ENCODE assay signal across 7 cellular contexts in the genomic region with DNA sequence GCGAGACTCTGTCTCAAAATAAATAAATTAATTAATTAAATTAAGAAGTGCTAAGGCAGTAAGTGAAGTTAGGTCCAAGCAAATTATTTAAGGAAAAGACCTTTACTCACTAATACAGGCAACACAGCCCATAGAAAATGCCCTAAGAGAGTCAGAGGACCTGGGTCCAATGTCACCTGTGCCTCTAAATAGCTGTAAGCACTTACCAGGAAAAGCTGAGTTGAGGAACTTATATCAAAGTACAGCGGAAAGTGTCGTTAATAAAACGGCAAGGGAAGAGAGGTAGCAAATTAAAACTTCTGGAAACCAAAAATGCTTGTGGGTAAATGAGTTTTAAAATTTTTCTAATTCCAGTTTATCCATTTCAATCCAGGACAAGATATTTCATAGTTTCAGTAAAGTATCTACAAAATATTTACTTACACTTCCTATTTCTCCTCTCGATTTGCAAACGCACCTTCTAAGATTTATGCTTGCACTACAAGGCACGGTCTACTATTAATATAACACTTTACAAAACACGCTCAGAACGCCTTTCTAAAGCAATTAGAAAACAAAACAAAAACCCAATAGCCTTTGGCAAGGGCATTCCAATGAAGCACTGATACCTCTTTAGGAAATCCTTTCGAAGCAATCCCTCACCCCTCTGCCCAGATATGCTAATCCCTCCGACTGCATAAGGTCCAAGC. TPM values are rescaled to one million over a fixed set of nuclear protein-coding genes. Genes with fewer than 3 reads are reported as not detected.
DNase-seq lines count a peak whose midpoint lies in the region; ATAC-seq, FAIRE-seq and TF ChIP-seq lines count a peak whose summit lies in the region.

No MANE protein-coding gene starts in this region.

- no peak overlapping the region for H2AK5ac ChIP-seq in H1 (ENCODE audit: low read depth, low read length)

- H3K36me3 ChIP-seq in NT2/D1 (ENCODE audit: insufficient read depth, insufficient read length, low read length) (no peaks in the 10 kb centered on the region), H1 (ENCODE audit: control insufficient read depth in 2 of 4, insufficient read depth in 4 of 4, low read length in 3 of 4) (peaks cover 0 to 4% (median 0%) of the 10 kb centered on the region in 4 experiments; a peak in 1 of 8 replicates)

- no peaks in the 10 kb centered on the region for H3K27me3 Mint-ChIP-seq in neural crest cell (ENCODE audit: low read depth)

- H2BK20ac ChIP-seq in H1 (ENCODE audit: low read length) = no peak overlapping the region

- peak overlapping the region; percentile 71 to 78 for H3K4me2 ChIP-seq in H1 (ENCODE audit: insufficient read depth in 1 of 2, low read depth in 2 of 2, low read length in 2 of 2)

- peak overlapping the region; percentile 78 for H3K4ac ChIP-seq in H1 (replicated peaks; ENCODE audit: insufficient read length, low read depth, low read length)

- H3K36me3 Mint-ChIP-seq in neural crest cell (ENCODE audit: low read depth) = no peaks in the 10 kb centered on the region

- H2BK15ac ChIP-seq in H1 (ENCODE audit: low read length) = peak overlapping the region; percentile 88; the same call in 1 of the 2 replicates

- H3K4me1 ChIP-seq in NT2/D1 (ENCODE audit: insufficient read depth, insufficient read length) (no peaks in the 10 kb centered on the region), H1 (replicated peaks in 1 of 4; ENCODE audit: control insufficient read depth in 3 of 4, insufficient read depth in 4 of 4, low read length in 3 of 4) (peaks cover 2 to 5% (median 3%) of the 10 kb centered on the region in 4 experiments; a peak in 3 of 7 replicates)

- no peak overlapping the region for H4K5ac ChIP-seq in H1 (ENCODE audit: insufficient read length, low read depth, low read length)

- no peak for TF ChIP-seq POLR2A in H1 (IDR thresholded peaks at IDR 0.05; ENCODE audit: control extremely low read depth in 1 of 2, low read depth in 2 of 2, low read length in 2 of 2)

- H3K27me3 ChIP-seq in NT2/D1 (ENCODE audit: insufficient read depth, insufficient read length) (no peaks in the 10 kb centered on the region), H1 (replicated peaks in 1 of 4; ENCODE audit: control insufficient read depth in 3 of 4, extremely low read depth in 1 of 4, insufficient read depth in 3 of 4, low read length in 3 of 4) (no peaks in the 10 kb centered on the region)

- no peak for TF ChIP-seq EP300 in H1 (IDR thresholded peaks at IDR 0.05; ENCODE audit: borderline replicate concordance in 1 of 2, low read depth in 2 of 2, low read length in 2 of 2)

- H3K79me1 ChIP-seq in H1 (ENCODE audit: low read depth, low read length) = peaks cover 7% of the 10 kb centered on the region

- H3K4me3 Mint-ChIP-seq in neural crest cell = peak overlapping the region; percentile 89

- H3K9ac ChIP-seq in NT2/D1 (ENCODE audit: insufficient read length, low read depth) = peak overlapping the region; percentile 72
- peak overlapping the region in 3 of 4 experiments; percentile 88 to 90 (median 90); a peak in 6 of 7 replicates for H3K9ac ChIP-seq in H1 (replicated peaks in 1 of 4; ENCODE audit: extremely low read depth in 1 of 4, low read depth in 3 of 4, low read length in 3 of 4)

- peak overlapping the region; percentile 56; the same call in 1 of the 2 replicates for H2AFZ ChIP-seq in H1 (ENCODE audit: low read length)

- WGBS in H1 (ENCODE audit: extremely low coverage in 1 of 2, insufficient coverage in 1 of 2, insufficient read length in 1 of 2, insufficient replicate concordance in 2 of 2, low coverage in 1 of 2, low lambda C conversion rate in 2 of 2, missing lambda C conversion rate in 1 of 2), 2 experiments = 30% methylated on average over 11 of the region's 11 CpGs; no CpG with 5 or more reads in 1 of the 2 experiments

- no peak for TF ChIP-seq RAD21 in H1 (IDR thresholded peaks at IDR 0.05 in 1 of 2, conservative IDR thresholded peaks at IDR 0.05 in 1 of 2; ENCODE audit: low read depth in 2 of 2, low read length in 2 of 2)

- H3K79me2 ChIP-seq in H1 (ENCODE audit: control insufficient read depth in 1 of 2, insufficient read depth in 2 of 2, low read length in 2 of 2) = peaks cover 0 to 34% of the 10 kb centered on the region in 2 experiments; a peak in 2 of 4 replicates

- H3K27ac Mint-ChIP-seq in neural crest cell (ENCODE audit: unreplicated experiment) = peak overlapping the region; percentile 85

- H4K20me1 ChIP-seq in H1 (replicated peaks in 1 of 2; ENCODE audit: control insufficient read depth in 1 of 2, insufficient read depth in 2 of 2, low read length in 2 of 2) = peaks cover 0 to 6% of the 10 kb centered on the region in 2 experiments

- H3K27ac ChIP-seq in H1 (ENCODE audit: low read depth, low read length) = peak overlapping the region; percentile 60; the same call in 1 of the 2 replicates

- no peak for FAIRE-seq in H1 (lab: Jason Lieb, UNC)

- no peak overlapping the region for H4K91ac ChIP-seq in H1 (replicated peaks; ENCODE audit: insufficient read length, low read length)

- no peak overlapping the region for H2BK120ac ChIP-seq in H1 (replicated peaks; ENCODE audit: low read depth, low read length)

- H3K56ac ChIP-seq in H1 (replicated peaks; ENCODE audit: insufficient read length, low read depth, low read length) = peak overlapping the region; percentile 69

- CTCF ChIA-PET in H1 (lab: Charles Lee; ENCODE audit: partially characterized antibody) = interaction anchor here (0.7 to 3.3 kb wide), 10 partner anchors 8 to 556 kb away, joined by 3 to 18 read pairs (median 5); no protein-coding TSS in a partner anchor

- H3K14ac ChIP-seq in H1 (ENCODE audit: insufficient read length) = peak overlapping the region; percentile 81

- peak overlapping the region; percentile 55 for H3K4me3 ChIP-seq in NT2/D1 (ENCODE audit: insufficient read length, low read depth)
- H3K4me3 ChIP-seq in H1 (ENCODE audit: extremely low read depth in 1 of 4, insufficient read depth in 2 of 4, low read depth in 3 of 4, low read length in 4 of 4) = peak overlapping the region; percentile 62 to 92 (median 90)

- 0 out of 2 replicates have a peak overlapping the region, but pooled peaks have one; percentile 60 for H2BK5ac ChIP-seq in H1 (ENCODE audit: low read depth, low read length)

- H3K4me1 Mint-ChIP-seq in neural crest cell = peaks cover 33% of the 10 kb centered on the region

- POLR2A ChIA-PET in H1 (lab: Charles Lee; ENCODE audit: partially characterized antibody) = interaction anchor here (0.7 to 2.0 kb wide), 4 partner anchors 12 to 255 kb away, joined by 3 to 11 read pairs (median 6); partner anchors contain the start of gene SUGT1

- H3K23me2 ChIP-seq in H1 (ENCODE audit: low read depth, low read length) = peaks cover 4% of the 10 kb centered on the region; the same call in 1 of the 2 replicates

- ATAC-seq in GM21576 (IDR thresholded peaks at IDR 0.05; ENCODE audit: unreplicated experiment) = peak; percentile 0

- H3K23ac ChIP-seq in H1 (ENCODE audit: insufficient read length) = no peak overlapping the region

- no peak for DNase-seq in NT2/D1 (ENCODE audit: low read depth, low spot score)
- DNase-seq in H1 (ENCODE audit: low read depth in 1 of 2, low spot score in 2 of 2) = no peak
- DNase-seq in neural crest cell (ENCODE audit: low read depth, low spot score) = no peak
- DNase-seq in OCI-M2 (lab: John Stamatoyannopoulos, UW; ENCODE audit: unreplicated experiment) = no peak
- no peak for DNase-seq in NCI-H2029 (lab: John Stamatoyannopoulos, UW)
- no peak for DNase-seq in NAMALWA (ENCODE audit: low spot score)

- peak overlapping the region; percentile 96; the same call in 1 of the 2 replicates for H4K8ac ChIP-seq in H1 (ENCODE audit: extremely low read depth, insufficient read depth, low read length)

- H3K9me3 ChIP-seq in NT2/D1 (ENCODE audit: insufficient read depth, low read length) (no peaks in the 10 kb centered on the region), H1 (ENCODE audit: insufficient read depth in 2 of 2, low read depth in 1 of 2, low read length in 1 of 2) (no peaks in the 10 kb centered on the region)

- TF ChIP-seq CTCF in H1 (IDR thresholded peaks at IDR 0.05; ENCODE audit: control extremely low read depth in 1 of 3, insufficient read depth in 1 of 3, low read depth in 1 of 3, low read length in 3 of 3) (no peak), neural crest cell (conservative IDR thresholded peaks at IDR 0.05) (no peak)

- H3K18ac ChIP-seq in H1 (ENCODE audit: extremely low read depth, low read length) = peak overlapping the region; percentile 60; the same call in 1 of the 2 replicates

- H2BK12ac ChIP-seq in H1 (ENCODE audit: low read depth, low read length) = no peak overlapping the region

- no peaks in the 10 kb centered on the region for H3K9me3 Mint-ChIP-seq in neural crest cell

RNA-seq across cellular contexts. Expression of gene VPS36, which starts 1.0 kb away (rescaled TPM):
- total RNA-seq in H1 (2021; fragmentation: NEBNext Ultra II Directional; extraction: Animal tissue kit (Norgen Biotek cat#: 25700)) = 19.8 and 22.5 TPM in 2 replicates
- 8.8 and 14.1 TPM in 2 replicates for polyA plus RNA-seq in H1 (2011; rRNA removed)
- polyA plus RNA-seq in H1 (2011; cell fraction: cytosol; rRNA removed) = 10.8 TPM
- polyA plus RNA-seq in H1 (2011; cell fraction: nucleus; rRNA removed) = 12.4 TPM
- 6.9 to 12.1 TPM (median 8.6 TPM) in 4 replicates for polyA plus RNA-seq in H1 (2012, experiment 1 of 2)
- 0.75 TPM for polyA plus RNA-seq in H1 (2012, experiment 2 of 2)
- polyA plus RNA-seq in H1 (2013, experiment 1 of 2) = 12.1 TPM
- polyA plus RNA-seq in H1 (2013, experiment 2 of 2) = 11.0 TPM
- polyA minus RNA-seq in H1 (2011; rRNA and poly(A)+ RNA removed) = 7.8 and 10.2 TPM in 2 replicates
- polyA minus RNA-seq in H1 (2011; cell fraction: cytosol; rRNA and poly(A)+ RNA removed) = 8.2 TPM
- 13.7 TPM for polyA minus RNA-seq in H1 (2011; cell fraction: nucleus; rRNA and poly(A)+ RNA removed)
- 33.6 and 37.1 TPM in 2 replicates for total RNA-seq in neural crest cell

RNA-seq across cellular contexts. Expression of gene CKAP2, which starts 5.8 kb away (rescaled TPM):
- total RNA-seq in H1 (2021; fragmentation: NEBNext Ultra II Directional; extraction: Animal tissue kit (Norgen Biotek cat#: 25700)) = 65.2 and 70.7 TPM in 2 replicates
- 5.9 and 8.3 TPM in 2 replicates for polyA plus RNA-seq in H1 (2011; rRNA removed)
- polyA plus RNA-seq in H1 (2011; cell fraction: cytosol; rRNA removed) = 13.3 TPM
- polyA plus RNA-seq in H1 (2011; cell fraction: nucleus; rRNA removed) = 7.2 TPM
- polyA plus RNA-seq in H1 (2012, experiment 1 of 2) = 17.7 to 34.7 TPM (median 22.2 TPM) in 4 replicates
- 2.3 TPM for polyA plus RNA-seq in H1 (2012, experiment 2 of 2)
- 49.2 TPM for polyA plus RNA-seq in H1 (2013, experiment 1 of 2)
- 48.3 TPM for polyA plus RNA-seq in H1 (2013, experiment 2 of 2)
- 12.9 and 21.4 TPM in 2 replicates for polyA minus RNA-seq in H1 (2011; rRNA and poly(A)+ RNA removed)
- polyA minus RNA-seq in H1 (2011; cell fraction: cytosol; rRNA and poly(A)+ RNA removed) = 22.8 TPM
- 28.1 TPM for polyA minus RNA-seq in H1 (2011; cell fraction: nucleus; rRNA and poly(A)+ RNA removed)
- 119 and 127 TPM in 2 replicates for total RNA-seq in neural crest cell

RNA-seq across cellular contexts. Expression of gene THSD1, which starts 43.5 kb away (rescaled TPM):
- 0.23 and 0.35 TPM in 2 replicates for total RNA-seq in H1 (2021; fragmentation: NEBNext Ultra II Directional; extraction: Animal tissue kit (Norgen Biotek cat#: 25700))
- 0.17 and 0.22 TPM in 2 replicates for polyA plus RNA-seq in H1 (2011; rRNA removed)
- polyA plus RNA-seq in H1 (2011; cell fraction: cytosol; rRNA removed) = 0.27 TPM
- polyA plus RNA-seq in H1 (2011; cell fraction: nucleus; rRNA removed) = 0.27 TPM
- polyA plus RNA-seq in H1 (2012, experiment 1 of 2) = 0.10 to 0.21 TPM (median 0.13 TPM) in 4 replicates
- 0.14 TPM for polyA plus RNA-seq in H1 (2012, experiment 2 of 2)
- 0.34 TPM for polyA plus RNA-seq in H1 (2013, experiment 1 of 2)
- 0.42 TPM for polyA plus RNA-seq in H1 (2013, experiment 2 of 2)
- 0.63 and 0.69 TPM in 2 replicates for polyA minus RNA-seq in H1 (2011; rRNA and poly(A)+ RNA removed)
- polyA minus RNA-seq in H1 (2011; cell fraction: cytosol; rRNA and poly(A)+ RNA removed) = not detected
- polyA minus RNA-seq in H1 (2011; cell fraction: nucleus; rRNA and poly(A)+ RNA removed) = 0.40 TPM
- 0.75 and 1.1 TPM in 2 replicates for total RNA-seq in neural crest cell
